In genomic region chr7:3309140-3309539, GRCh38 we compare ENCODE assay signal across 15 cellular contexts. TPM values are rescaled to one million over a fixed set of nuclear protein-coding genes. Genes with fewer than 3 reads are reported as not detected.
DNase-seq lines count a peak whose midpoint lies in the region; ATAC-seq, FAIRE-seq and TF ChIP-seq lines count a peak whose summit lies in the region.
"Had no signal": no experiment of that assay in that cellular context is flagged by ENCODE, and none has a peak within 500 bp of the region (broad histone marks: within the 10 kb centered on the region; RNA-seq: fewer than 3 reads in every experiment).

No MANE protein-coding gene starts in this region.

- no peaks in the 10 kb centered on the region for H3K27me3 ChIP-seq in bronchial epithelial cell (ENCODE audit: control insufficient read depth, insufficient read depth, low read length)
- no peaks in the 10 kb centered on the region for H3K27me3 ChIP-seq in CD8-positive, alpha-beta T cell (ENCODE audit: insufficient read depth, low read length)

- H3K4me3 ChIP-seq in bronchial epithelial cell (ENCODE audit: low read depth, low read length), result no peak overlapping the region
- H3K4me3 ChIP-seq in CD8-positive, alpha-beta T cell (ENCODE audit: low read depth, low read length), result no peak overlapping the region

- H3K4me1 Mint-ChIP-seq in activated CD4-positive, alpha-beta T cell treated with anti-CD3 and anti-CD28 coated beads for 36 hours, result no peaks in the 10 kb centered on the region
- no peaks in the 10 kb centered on the region for H3K4me1 Mint-ChIP-seq in CD8-positive, alpha-beta T cell (ENCODE audit: low read depth)
- H3K4me1 Mint-ChIP-seq: activated CD4-positive, alpha-beta T cell treated with anti-CD3 and anti-CD28 coated beads, Interleukin-2, amount 10 ng/mL, durations not matched to agents 7 days and 5 days had no signal

- POLR2A ChIA-PET in activated CD4-positive, alpha-beta T cell treated with anti-CD3 and anti-CD28 coated beads for 36 hours (lab: Charles Lee), result no interaction called here
- POLR2A ChIA-PET in CD8-positive, alpha-beta T cell (lab: Charles Lee), result no interaction called here

- no peaks in the 10 kb centered on the region for H3K36me3 ChIP-seq in bronchial epithelial cell (ENCODE audit: control insufficient read depth, insufficient read depth, low read length)
- H3K36me3 ChIP-seq in CD8-positive, alpha-beta T cell (ENCODE audit: insufficient read depth, low read length), result no peaks in the 10 kb centered on the region

- intact Hi-C loops in activated CD4-positive, alpha-beta T cell treated with anti-CD3 and anti-CD28 coated beads for 36 hours (cut with DNase I, micrococcal nuclease), result no loop called here
- intact Hi-C loops in CD8-positive, alpha-beta T cell (cut with DNase I, micrococcal nuclease), result loop anchor here in 1 of 2 experiments (10.0 kb wide), 1 partner anchor 244 kb away; no protein-coding TSS in a partner anchor

- no peak for TF ChIP-seq CTCF in bronchial epithelial cell (IDR thresholded peaks at IDR 0.05; ENCODE audit: insufficient read depth, low read length, severe bottlenecking)
- no peak for TF ChIP-seq CTCF in CD8-positive, alpha-beta T cell (IDR thresholded peaks at IDR 0.05)

- no peaks in the 10 kb centered on the region for H3K9me3 Mint-ChIP-seq in activated CD4-positive, alpha-beta T cell treated with anti-CD3 and anti-CD28 coated beads for 36 hours (ENCODE audit: low read depth)
- no peaks in the 10 kb centered on the region for H3K9me3 Mint-ChIP-seq in CD8-positive, alpha-beta T cell
- H3K9me3 Mint-ChIP-seq: activated CD4-positive, alpha-beta T cell treated with anti-CD3 and anti-CD28 coated beads, Interleukin-2, amount 10 ng/mL, durations not matched to agents 7 days and 5 days; activated T-cell treated with anti-CD3 and anti-CD28 coated beads, Interleukin-2, amount 50 U/mL, for 24 hours had no signal

- H3K9me3 ChIP-seq in CD8-positive, alpha-beta T cell (ENCODE audit: low read length), result no peaks in the 10 kb centered on the region

- FAIRE-seq in bronchial epithelial cell (lab: Jason Lieb, UNC), result no peak

- H3K27ac Mint-ChIP-seq in activated CD4-positive, alpha-beta T cell treated with anti-CD3 and anti-CD28 coated beads for 36 hours, result no peak overlapping the region
- H3K27ac Mint-ChIP-seq in CD8-positive, alpha-beta T cell, result no peak overlapping the region
- H3K27ac Mint-ChIP-seq: activated CD4-positive, alpha-beta T cell treated with anti-CD3 and anti-CD28 coated beads, Interleukin-2, amount 10 ng/mL, durations not matched to agents 7 days and 5 days; activated naive CD8-positive, alpha-beta T cell; activated T-cell treated with anti-CD3 and anti-CD28 coated beads, Interleukin-2, amount 50 U/mL, for 24 hours had no signal

- DNase-seq in activated CD4-positive, alpha-beta T cell treated with anti-CD3 and anti-CD28 coated beads for 36 hours, result no peak
- DNase-seq in activated CD4-positive, alpha-beta T cell treated with anti-CD3 and anti-CD28 coated beads for 4 hours, result no peak
- DNase-seq in NCI-H2171 (lab: John Stamatoyannopoulos, UW) (peak; percentile 68), bronchial epithelial cell (ENCODE audit: low read depth) (peak; percentile 80), renal cortical epithelial cell (ENCODE audit: low read depth) (peak; percentile 44), AG20443 (ENCODE audit: low spot score) (no peak), NCI-H2107 (lab: John Stamatoyannopoulos, UW) (no peak)
- DNase-seq in CD8-positive, alpha-beta T cell, result no peak
- DNase-seq: activated CD4-positive, alpha-beta T cell treated with anti-CD3 and anti-CD28 coated beads, Interleukin-2, amount 10 ng/mL, durations not matched to agents 7 days and 5 days; activated T-cell treated with anti-CD3 and anti-CD28 coated beads, Interleukin-2, amount 50 U/mL, for 24 hours; NCI-H2029; SHP77 treated with DMSO at 0.1 percent for 48 hours; stimulated activated naive CD4-positive, alpha-beta T cell treated with Interleukin-2 at 50 U/mL for 16 hours; T-helper 9 cell had no signal

- H3K36me3 Mint-ChIP-seq in activated CD4-positive, alpha-beta T cell treated with anti-CD3 and anti-CD28 coated beads for 36 hours (ENCODE audit: low read depth), result no peaks in the 10 kb centered on the region
- no peaks in the 10 kb centered on the region for H3K36me3 Mint-ChIP-seq in CD8-positive, alpha-beta T cell
- H3K36me3 Mint-ChIP-seq: activated naive CD8-positive, alpha-beta T cell had no signal

- H3K4me1 ChIP-seq in CD8-positive, alpha-beta T cell (ENCODE audit: insufficient read depth, low read length), result no peaks in the 10 kb centered on the region

- CTCF ChIA-PET in activated CD4-positive, alpha-beta T cell treated with anti-CD3 and anti-CD28 coated beads for 36 hours (lab: Charles Lee), result interaction anchor here (1.6 kb wide), 1 partner anchor 11 kb away, joined by 4 read pairs; no protein-coding TSS in a partner anchor
- CTCF ChIA-PET in CD8-positive, alpha-beta T cell (lab: Charles Lee), result interaction anchor here (3.7 kb wide), 1 partner anchor 9 kb away, joined by 14 read pairs; the partner anchor contains the start of gene SDK1

- H3K4me3 Mint-ChIP-seq in activated CD4-positive, alpha-beta T cell treated with anti-CD3 and anti-CD28 coated beads for 36 hours, result no peak overlapping the region
- H3K4me3 Mint-ChIP-seq in CD8-positive, alpha-beta T cell, result no peak overlapping the region
- H3K4me3 Mint-ChIP-seq: activated CD4-positive, alpha-beta T cell treated with anti-CD3 and anti-CD28 coated beads, Interleukin-2, amount 10 ng/mL, durations not matched to agents 7 days and 5 days; activated naive CD8-positive, alpha-beta T cell; activated T-cell treated with anti-CD3 and anti-CD28 coated beads, Interleukin-2, amount 50 U/mL, for 24 hours had no signal

- H3K27ac ChIP-seq in CD8-positive, alpha-beta T cell (ENCODE audit: low read depth, low read length), result no peak overlapping the region

- H3K27me3 Mint-ChIP-seq in activated CD4-positive, alpha-beta T cell treated with anti-CD3 and anti-CD28 coated beads for 36 hours, result peaks cover 2% of the 10 kb centered on the region
- H3K27me3 Mint-ChIP-seq in CD8-positive, alpha-beta T cell (ENCODE audit: low read depth), result peaks cover 3% of the 10 kb centered on the region
- H3K27me3 Mint-ChIP-seq: activated naive CD8-positive, alpha-beta T cell had no signal

- peak; percentile 47 for ATAC-seq in activated CD4-positive, alpha-beta T cell treated with anti-CD3 and anti-CD28 coated beads for 36 hours
- ATAC-seq in CD8-positive, alpha-beta T cell, result no peak

RNA-seq across cellular contexts. Expression of gene SDK1, which starts 8.1 kb away (rescaled TPM):
- 1 to 10 TPM; 1.1 to 1.9 TPM for total RNA-seq in activated CD4-positive, alpha-beta T cell treated with anti-CD3 and anti-CD28 coated beads for 36 hours
- total RNA-seq in bronchial epithelial cell, result 0.26 and 0.51 TPM in 2 replicates
- 6.3 and 30.9 TPM in 2 replicates for total RNA-seq in renal cortical epithelial cell
- total RNA-seq in CD8-positive, alpha-beta T cell, result under 1 TPM; 0.24 to 0.36 TPM

Comparison
In these comparisons a context has a peak if more than half of its experiments do, and no peak if none do; other contexts are left out.
1. DNase-seq: peak in NCI-H2171 (single experiment), bronchial epithelial cell (single experiment) and renal cortical epithelial cell (single experiment); none in activated CD4-positive, alpha-beta T cell treated with anti-CD3 and anti-CD28 coated beads for 36 hours (single experiment), activated CD4-positive, alpha-beta T cell treated with anti-CD3 and anti-CD28 coated beads for 4 hours (0 of 2), AG20443 (single experiment), NCI-H2107 (single experiment) and CD8-positive, alpha-beta T cell (0 of 7).